1 cellular context compared by ENCODE assay signal in genomic region chr10:121628859-121629258, GRCh38.
TF ChIP-seq lines count a peak whose summit lies in the region.

No MANE protein-coding gene starts in this region.

TF ChIP-seq in WTC11, 78 proteins besides CTCF, POLR2A, EP300 and RAD21 (continued from another document):
- TF ChIP-seq, protein P1, sequence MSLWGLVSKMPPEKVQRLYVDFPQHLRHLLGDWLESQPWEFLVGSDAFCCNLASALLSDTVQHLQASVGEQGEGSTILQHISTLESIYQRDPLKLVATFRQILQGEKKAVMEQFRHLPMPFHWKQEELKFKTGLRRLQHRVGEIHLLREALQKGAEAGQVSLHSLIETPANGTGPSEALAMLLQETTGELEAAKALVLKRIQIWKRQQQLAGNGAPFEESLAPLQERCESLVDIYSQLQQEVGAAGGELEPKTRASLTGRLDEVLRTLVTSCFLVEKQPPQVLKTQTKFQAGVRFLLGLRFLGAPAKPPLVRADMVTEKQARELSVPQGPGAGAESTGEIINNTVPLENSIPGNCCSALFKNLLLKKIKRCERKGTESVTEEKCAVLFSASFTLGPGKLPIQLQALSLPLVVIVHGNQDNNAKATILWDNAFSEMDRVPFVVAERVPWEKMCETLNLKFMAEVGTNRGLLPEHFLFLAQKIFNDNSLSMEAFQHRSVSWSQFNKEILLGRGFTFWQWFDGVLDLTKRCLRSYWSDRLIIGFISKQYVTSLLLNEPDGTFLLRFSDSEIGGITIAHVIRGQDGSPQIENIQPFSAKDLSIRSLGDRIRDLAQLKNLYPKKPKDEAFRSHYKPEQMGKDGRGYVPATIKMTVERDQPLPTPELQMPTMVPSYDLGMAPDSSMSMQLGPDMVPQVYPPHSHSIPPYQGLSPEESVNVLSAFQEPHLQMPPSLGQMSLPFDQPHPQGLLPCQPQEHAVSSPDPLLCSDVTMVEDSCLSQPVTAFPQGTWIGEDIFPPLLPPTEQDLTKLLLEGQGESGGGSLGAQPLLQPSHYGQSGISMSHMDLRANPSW (CRISPR knock-in tag; conservative IDR thresholded peaks at IDR 0.05; ENCODE audit: low read depth): no peak
- no peak for TF ChIP-seq JAZF1 (CRISPR knock-in tag; IDR thresholded peaks at IDR 0.05)
- no peak for TF ChIP-seq ELF4 (CRISPR knock-in tag; IDR thresholded peaks at IDR 0.05; ENCODE audit: low read depth)
- TF ChIP-seq MLX (CRISPR knock-in tag; IDR thresholded peaks at IDR 0.05): no peak
- TF ChIP-seq ERG (CRISPR knock-in tag; IDR thresholded peaks at IDR 0.05): no peak
- TF ChIP-seq, protein P2, sequence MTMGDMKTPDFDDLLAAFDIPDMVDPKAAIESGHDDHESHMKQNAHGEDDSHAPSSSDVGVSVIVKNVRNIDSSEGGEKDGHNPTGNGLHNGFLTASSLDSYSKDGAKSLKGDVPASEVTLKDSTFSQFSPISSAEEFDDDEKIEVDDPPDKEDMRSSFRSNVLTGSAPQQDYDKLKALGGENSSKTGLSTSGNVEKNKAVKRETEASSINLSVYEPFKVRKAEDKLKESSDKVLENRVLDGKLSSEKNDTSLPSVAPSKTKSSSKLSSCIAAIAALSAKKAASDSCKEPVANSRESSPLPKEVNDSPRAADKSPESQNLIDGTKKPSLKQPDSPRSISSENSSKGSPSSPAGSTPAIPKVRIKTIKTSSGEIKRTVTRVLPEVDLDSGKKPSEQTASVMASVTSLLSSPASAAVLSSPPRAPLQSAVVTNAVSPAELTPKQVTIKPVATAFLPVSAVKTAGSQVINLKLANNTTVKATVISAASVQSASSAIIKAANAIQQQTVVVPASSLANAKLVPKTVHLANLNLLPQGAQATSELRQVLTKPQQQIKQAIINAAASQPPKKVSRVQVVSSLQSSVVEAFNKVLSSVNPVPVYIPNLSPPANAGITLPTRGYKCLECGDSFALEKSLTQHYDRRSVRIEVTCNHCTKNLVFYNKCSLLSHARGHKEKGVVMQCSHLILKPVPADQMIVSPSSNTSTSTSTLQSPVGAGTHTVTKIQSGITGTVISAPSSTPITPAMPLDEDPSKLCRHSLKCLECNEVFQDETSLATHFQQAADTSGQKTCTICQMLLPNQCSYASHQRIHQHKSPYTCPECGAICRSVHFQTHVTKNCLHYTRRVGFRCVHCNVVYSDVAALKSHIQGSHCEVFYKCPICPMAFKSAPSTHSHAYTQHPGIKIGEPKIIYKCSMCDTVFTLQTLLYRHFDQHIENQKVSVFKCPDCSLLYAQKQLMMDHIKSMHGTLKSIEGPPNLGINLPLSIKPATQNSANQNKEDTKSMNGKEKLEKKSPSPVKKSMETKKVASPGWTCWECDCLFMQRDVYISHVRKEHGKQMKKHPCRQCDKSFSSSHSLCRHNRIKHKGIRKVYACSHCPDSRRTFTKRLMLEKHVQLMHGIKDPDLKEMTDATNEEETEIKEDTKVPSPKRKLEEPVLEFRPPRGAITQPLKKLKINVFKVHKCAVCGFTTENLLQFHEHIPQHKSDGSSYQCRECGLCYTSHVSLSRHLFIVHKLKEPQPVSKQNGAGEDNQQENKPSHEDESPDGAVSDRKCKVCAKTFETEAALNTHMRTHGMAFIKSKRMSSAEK (CRISPR knock-in tag; IDR thresholded peaks at IDR 0.05; ENCODE audit: borderline replicate concordance): no peak
- TF ChIP-seq ATF1 (CRISPR knock-in tag; IDR thresholded peaks at IDR 0.05): no peak
- no peak for TF ChIP-seq GABPB1 (CRISPR knock-in tag; IDR thresholded peaks at IDR 0.05)
- TF ChIP-seq, protein P3, sequence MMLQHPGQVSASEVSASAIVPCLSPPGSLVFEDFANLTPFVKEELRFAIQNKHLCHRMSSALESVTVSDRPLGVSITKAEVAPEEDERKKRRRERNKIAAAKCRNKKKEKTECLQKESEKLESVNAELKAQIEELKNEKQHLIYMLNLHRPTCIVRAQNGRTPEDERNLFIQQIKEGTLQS (CRISPR knock-in tag; conservative IDR thresholded peaks at IDR 0.05): no peak
- TF ChIP-seq, protein P4, sequence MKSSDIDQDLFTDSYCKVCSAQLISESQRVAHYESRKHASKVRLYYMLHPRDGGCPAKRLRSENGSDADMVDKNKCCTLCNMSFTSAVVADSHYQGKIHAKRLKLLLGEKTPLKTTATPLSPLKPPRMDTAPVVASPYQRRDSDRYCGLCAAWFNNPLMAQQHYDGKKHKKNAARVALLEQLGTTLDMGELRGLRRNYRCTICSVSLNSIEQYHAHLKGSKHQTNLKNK (CRISPR knock-in tag; IDR thresholded peaks at IDR 0.05): no peak
TF ChIP-seq in WTC11: peak in this region for 0.
